23 cellular contexts compared by ENCODE assay signal in genomic region chr2:233130024-233130423, GRCh38.
DNase-seq lines count a peak whose midpoint lies in the region; ATAC-seq and TF ChIP-seq lines count a peak whose summit lies in the region.
"Had no signal": no experiment of that assay in that cellular context is flagged by ENCODE, and none has a peak within 500 bp of the region (broad histone marks: within the 10 kb centered on the region; RNA-seq: fewer than 3 reads in every experiment).

No MANE protein-coding gene starts in this region.

- H3K36me3 ChIP-seq in CD4-positive, CD25-positive, alpha-beta regulatory T cell (ENCODE audit: control insufficient read depth, insufficient read depth, low read length): peaks cover 96% of the 10 kb centered on the region
- H3K36me3 ChIP-seq in SK-N-SH (replicated peaks in 1 of 2; ENCODE audit: control insufficient read depth in 1 of 2, insufficient read depth in 2 of 2, low read length in 1 of 2) (no peaks in the 10 kb centered on the region), OCI-LY7 (ENCODE audit: insufficient read depth, low read length) (peaks cover 94% of the 10 kb centered on the region), right lobe of liver (peaks cover 0 to 6% (median 0%) of the 10 kb centered on the region in 4 donors)
- H3K36me3 ChIP-seq: BE2C, suprapubic skin, uterus had no signal

- H3K4me2 ChIP-seq in SK-N-SH (no peak overlapping the region), OCI-LY7 (ENCODE audit: low read length) (no peak overlapping the region)

- TF ChIP-seq CTCF in activated B cell treated with CpG ODN at 0.5 μM for 24 hours (IDR thresholded peaks at IDR 0.05) (no peak), SK-N-SH (IDR thresholded peaks at IDR 0.05) (no peak), OCI-LY7 (conservative IDR thresholded peaks at IDR 0.05; ENCODE audit: low read length) (no peak), right lobe of liver (IDR thresholded peaks at IDR 0.05) (no peak)

- no peaks in the 10 kb centered on the region for H3K27me3 ChIP-seq in CD4-positive, CD25-positive, alpha-beta regulatory T cell (ENCODE audit: control insufficient read depth, insufficient read depth, low read length)
- peaks cover 4% of the 10 kb centered on the region; the same call in 1 of the 2 replicates for H3K27me3 ChIP-seq in SK-N-SH (ENCODE audit: insufficient read depth)
- no peaks in the 10 kb centered on the region for H3K27me3 ChIP-seq in right lobe of liver
- H3K27me3 ChIP-seq: dorsolateral prefrontal cortex, suprapubic skin, uterus had no signal

- H3K4me3 Mint-ChIP-seq in T-helper 1 cell treated with Interleukin-12 subunit alpha and Interleukin-12 subunit beta and Interleukin-4 antibody, amounts not matched to agents 30 μg/mL and 1 μg/mL, for 36 hours: no peak overlapping the region
- H3K4me3 Mint-ChIP-seq in CD4-positive, CD25-positive, alpha-beta regulatory T cell: no peak overlapping the region
- H3K4me3 Mint-ChIP-seq in activated B cell treated with CpG ODN at 0.5 μM for 24 hours: no peak overlapping the region
- H3K4me3 Mint-ChIP-seq in immature natural killer cell: peak overlapping the region in 4 of 5 donors; percentile 14 to 55 (median 20)
- H3K4me3 Mint-ChIP-seq: activated T-cell treated with anti-CD3 and anti-CD28 coated beads, Interleukin-2, amount 50 U/mL, for 4 hours had no signal

- no peaks in the 10 kb centered on the region for H3K9me2 ChIP-seq in SK-N-SH
- H3K9me2 ChIP-seq in OCI-LY7 (ENCODE audit: insufficient read depth, low read length): no peaks in the 10 kb centered on the region

- peaks cover 57% of the 10 kb centered on the region for H3K36me3 Mint-ChIP-seq in T-helper 1 cell treated with Interleukin-12 subunit alpha and Interleukin-12 subunit beta and Interleukin-4 antibody, amounts not matched to agents 30 μg/mL and 1 μg/mL, for 36 hours (ENCODE audit: low read depth)
- peaks cover 53% of the 10 kb centered on the region for H3K36me3 Mint-ChIP-seq in CD4-positive, CD25-positive, alpha-beta regulatory T cell
- H3K36me3 Mint-ChIP-seq in activated B cell treated with CpG ODN at 0.5 μM for 24 hours (ENCODE audit: low read depth) (peaks cover 91% of the 10 kb centered on the region), immature natural killer cell (peaks cover 29 to 62% (median 42%) of the 10 kb centered on the region in 3 donors)

- no peak overlapping the region for H3K4me3 ChIP-seq in CD4-positive, CD25-positive, alpha-beta regulatory T cell (ENCODE audit: low read depth, low read length)
- no peak overlapping the region for H3K4me3 ChIP-seq in SK-N-SH (ENCODE audit: low read depth in 2 of 2, low read length in 1 of 2)
- H3K4me3 ChIP-seq in OCI-LY7 (ENCODE audit: low read depth, low read length, poor library complexity, severe bottlenecking): no peak overlapping the region
- no peak overlapping the region for H3K4me3 ChIP-seq in right lobe of liver
- H3K4me3 ChIP-seq: dorsolateral prefrontal cortex, SK-N-MC, suprapubic skin, uterus had no signal

- CTCF ChIA-PET in activated B cell treated with CpG ODN at 0.5 μM for 24 hours (lab: Charles Lee) (interaction anchor here (0.9 to 1.0 kb wide), 2 partner anchors 69 to 74 kb away, joined by 3 read pairs; no protein-coding TSS in a partner anchor), SK-N-SH (lab: Yijun Ruan, JAX) (interaction anchor here (0.6 to 1.4 kb wide), 4 partner anchors 13 to 738 kb away, joined by 3 read pairs; no protein-coding TSS in a partner anchor), OCI-LY7 (lab: Charles Lee; ENCODE audit: unreplicated experiment) (no interaction called here)

- POLR2A ChIA-PET in activated B cell treated with CpG ODN at 0.5 μM for 24 hours (lab: Charles Lee) (interaction anchor here (0.5 to 1.2 kb wide), 4 partner anchors 29 to 540 kb away, joined by 3 to 4 read pairs (median 4); no protein-coding TSS in a partner anchor), SK-N-SH (lab: Yijun Ruan, JAX) (no interaction called here), OCI-LY7 (lab: Charles Lee) (no interaction called here)

- no peak for TF ChIP-seq RAD21 in SK-N-SH (IDR thresholded peaks at IDR 0.05; ENCODE audit: low read length)

- H4K20me1 ChIP-seq in SK-N-SH (ENCODE audit: insufficient read depth) (no peaks in the 10 kb centered on the region), OCI-LY7 (ENCODE audit: insufficient read depth, low read length) (no peaks in the 10 kb centered on the region)

- TF ChIP-seq EP300 in SK-N-SH (IDR thresholded peaks at IDR 0.05; ENCODE audit: borderline replicate concordance in 1 of 2, low read depth in 1 of 2, low read length in 1 of 2): no peak

- peaks cover 5% of the 10 kb centered on the region for H3K4me1 ChIP-seq in CD4-positive, CD25-positive, alpha-beta regulatory T cell (ENCODE audit: control insufficient read depth, insufficient read depth, low read length, poor library complexity, severe bottlenecking)
- H3K4me1 ChIP-seq in SK-N-SH (ENCODE audit: control insufficient read depth in 1 of 2, insufficient read depth in 2 of 2, low read depth in 1 of 2, low read length in 1 of 2) (no peaks in the 10 kb centered on the region; a peak in 1 of 4 replicates), OCI-LY7 (ENCODE audit: insufficient read depth, low read length, poor library complexity, severe bottlenecking) (peaks cover 6% of the 10 kb centered on the region), right lobe of liver (no peaks in the 10 kb centered on the region)
- H3K4me1 ChIP-seq: BE2C, suprapubic skin, uterus had no signal

- H2AFZ ChIP-seq in SK-N-SH (ENCODE audit: low read depth): no peak overlapping the region
- H2AFZ ChIP-seq in OCI-LY7 (ENCODE audit: low read length): no peak overlapping the region

- H3K4me1 Mint-ChIP-seq in T-helper 1 cell treated with Interleukin-12 subunit alpha and Interleukin-12 subunit beta and Interleukin-4 antibody, amounts not matched to agents 30 μg/mL and 1 μg/mL, for 36 hours (ENCODE audit: low read depth): peaks cover 14% of the 10 kb centered on the region
- H3K4me1 Mint-ChIP-seq in CD4-positive, CD25-positive, alpha-beta regulatory T cell: peaks cover 6 to 32% (median 12%) of the 10 kb centered on the region in 4 donors
- H3K4me1 Mint-ChIP-seq in activated B cell treated with CpG ODN at 0.5 μM for 24 hours (peaks cover 24% of the 10 kb centered on the region), immature natural killer cell (peaks cover 57 to 59% of the 10 kb centered on the region in 2 donors)

- H3K79me2 ChIP-seq in SK-N-SH (ENCODE audit: insufficient read depth): no peaks in the 10 kb centered on the region
- no peaks in the 10 kb centered on the region for H3K79me2 ChIP-seq in OCI-LY7 (ENCODE audit: insufficient read depth, low read depth, low read length)

- BruUV-seq in OCI-LY7 (replicated peaks; lab: Mats Ljungman, UMichigan): no TSS peak

- no peaks in the 10 kb centered on the region for H3K27me3 Mint-ChIP-seq in T-helper 1 cell treated with Interleukin-12 subunit alpha and Interleukin-12 subunit beta and Interleukin-4 antibody, amounts not matched to agents 30 μg/mL and 1 μg/mL, for 36 hours (ENCODE audit: low read depth)
- no peaks in the 10 kb centered on the region for H3K27me3 Mint-ChIP-seq in CD4-positive, CD25-positive, alpha-beta regulatory T cell
- H3K27me3 Mint-ChIP-seq in activated B cell treated with CpG ODN at 0.5 μM for 24 hours (no peaks in the 10 kb centered on the region), immature natural killer cell (ENCODE audit: low read depth in 3 of 3) (peaks cover 0 to 10% (median 8%) of the 10 kb centered on the region in 3 donors)

- 81% methylated on average over 6 of the region's 6 CpGs for WGBS in SK-N-SH (ENCODE audit: low lambda C conversion rate)
- WGBS in right lobe of liver (ENCODE audit: insufficient coverage, low coverage, low lambda C conversion rate, missing lambda C conversion rate): 59% methylated on average over 3 of the region's 6 CpGs

- intact Hi-C loops in activated B cell treated with CpG ODN at 0.5 μM for 24 hours (cut with micrococcal nuclease) (no loop called here), OCI-LY7 (cut with micrococcal nuclease; ENCODE audit: unreplicated experiment) (no loop called here), right lobe of liver (cut with DNase I) (no loop called here)

- H3K9ac ChIP-seq in SK-N-SH: no peak overlapping the region

- H3K9me3 Mint-ChIP-seq in T-helper 1 cell treated with Interleukin-12 subunit alpha and Interleukin-12 subunit beta and Interleukin-4 antibody, amounts not matched to agents 30 μg/mL and 1 μg/mL, for 36 hours: peaks cover 12% of the 10 kb centered on the region
- peaks cover 0 to 6% (median 3%) of the 10 kb centered on the region in 7 donors for H3K9me3 Mint-ChIP-seq in CD4-positive, CD25-positive, alpha-beta regulatory T cell
- H3K9me3 Mint-ChIP-seq in activated B cell treated with CpG ODN at 0.5 μM for 24 hours (no peaks in the 10 kb centered on the region), immature natural killer cell (no peaks in the 10 kb centered on the region)

- no peak for TF ChIP-seq POLR2A in right lobe of liver (IDR thresholded peaks at IDR 0.05)

- ATAC-seq in CD4-positive, CD25-positive, alpha-beta regulatory T cell (ENCODE audit: low read depth in 2 of 2): no peak
- ATAC-seq in activated B cell treated with CpG ODN at 0.5 μM for 24 hours (ENCODE audit: low read depth) (no peak), right lobe of liver (no peak)
- ATAC-seq: activated T-cell treated with anti-CD3 and anti-CD28 coated beads, Interleukin-2, amount 50 U/mL, for 4 hours had no signal

- DNase-seq in T-helper 1 cell (no peak), activated B cell treated with CpG ODN at 0.5 μM for 24 hours (no peak), immature natural killer cell (no peak), SK-N-SH (no peak), OCI-LY7 (ENCODE audit: low spot score) (no peak), right lobe of liver (no peak)
- no peak for DNase-seq in CD4-positive, CD25-positive, alpha-beta regulatory T cell
- DNase-seq: activated CD4-positive, alpha-beta T cell treated with anti-CD3 and anti-CD28 coated beads for 4 hours; activated T-cell treated with anti-CD3 and anti-CD28 coated beads, Interleukin-2, amount 50 U/mL, for 4 hours; amniotic stem cell; BE2C; caudate nucleus; foreskin fibroblast; NCI-H1092 treated with DMSO at 0.1 percent for 48 hours; NCI-H2081; NCI-H510A; RPMI8226; uterus had no signal

- peak overlapping the region; percentile 49 for H3K27ac Mint-ChIP-seq in T-helper 1 cell treated with Interleukin-12 subunit alpha and Interleukin-12 subunit beta and Interleukin-4 antibody, amounts not matched to agents 30 μg/mL and 1 μg/mL, for 36 hours
- H3K27ac Mint-ChIP-seq in CD4-positive, CD25-positive, alpha-beta regulatory T cell: peak overlapping the region; percentile 15 to 91 (median 53)
- H3K27ac Mint-ChIP-seq in activated B cell treated with CpG ODN at 0.5 μM for 24 hours: peak overlapping the region; percentile 70
- H3K27ac Mint-ChIP-seq in immature natural killer cell: peak overlapping the region; percentile 57 to 87 (median 82)

- H3K27ac ChIP-seq in CD4-positive, CD25-positive, alpha-beta regulatory T cell (ENCODE audit: insufficient read depth, low read length, poor library complexity, severe bottlenecking): no peak overlapping the region
- H3K27ac ChIP-seq in SK-N-SH (ENCODE audit: low read depth in 2 of 2, low read length in 1 of 2) (no peak overlapping the region), OCI-LY7 (ENCODE audit: low read depth, low read length, poor library complexity, severe bottlenecking) (no peak overlapping the region), right lobe of liver (no peak overlapping the region)
- H3K27ac ChIP-seq: 22Rv1, dorsolateral prefrontal cortex, SK-N-MC, suprapubic skin, uterus had no signal

- peaks cover 0 to 2% of the 10 kb centered on the region in 2 experiments for H3K9me3 ChIP-seq in CD4-positive, CD25-positive, alpha-beta regulatory T cell (ENCODE audit: control insufficient read depth in 2 of 2, low read length in 2 of 2)
- no peaks in the 10 kb centered on the region for H3K9me3 ChIP-seq in SK-N-SH
- H3K9me3 ChIP-seq in OCI-LY7 (ENCODE audit: low read length): no peaks in the 10 kb centered on the region
- H3K9me3 ChIP-seq in right lobe of liver: no peaks in the 10 kb centered on the region
- H3K9me3 ChIP-seq: BE2C, suprapubic skin, uterus had no signal

- H3F3A ChIP-seq in SK-N-SH (replicated peaks; ENCODE audit: insufficient read depth): no peaks in the 10 kb centered on the region

Comparison
In these comparisons a context has a peak if more than half of its experiments do, and no peak if none do; other contexts are left out.
1. H3K4me3 Mint-ChIP-seq: peak in immature natural killer cell (4 of 5); none in T-helper 1 cell treated with Interleukin-12 subunit alpha and Interleukin-12 subunit beta and Interleukin-4 antibody, amounts not matched to agents 30 μg/mL and 1 μg/mL, for 36 hours (single experiment), CD4-positive, CD25-positive, alpha-beta regulatory T cell (0 of 4) and activated B cell treated with CpG ODN at 0.5 μM for 24 hours (single experiment).
2. Peak in every context shown above with its lines, with median percentiles within 50 percentile points of each other: H3K27ac Mint-ChIP-seq.